ENCODE assay signal across 1 cellular context in the genomic region with DNA sequence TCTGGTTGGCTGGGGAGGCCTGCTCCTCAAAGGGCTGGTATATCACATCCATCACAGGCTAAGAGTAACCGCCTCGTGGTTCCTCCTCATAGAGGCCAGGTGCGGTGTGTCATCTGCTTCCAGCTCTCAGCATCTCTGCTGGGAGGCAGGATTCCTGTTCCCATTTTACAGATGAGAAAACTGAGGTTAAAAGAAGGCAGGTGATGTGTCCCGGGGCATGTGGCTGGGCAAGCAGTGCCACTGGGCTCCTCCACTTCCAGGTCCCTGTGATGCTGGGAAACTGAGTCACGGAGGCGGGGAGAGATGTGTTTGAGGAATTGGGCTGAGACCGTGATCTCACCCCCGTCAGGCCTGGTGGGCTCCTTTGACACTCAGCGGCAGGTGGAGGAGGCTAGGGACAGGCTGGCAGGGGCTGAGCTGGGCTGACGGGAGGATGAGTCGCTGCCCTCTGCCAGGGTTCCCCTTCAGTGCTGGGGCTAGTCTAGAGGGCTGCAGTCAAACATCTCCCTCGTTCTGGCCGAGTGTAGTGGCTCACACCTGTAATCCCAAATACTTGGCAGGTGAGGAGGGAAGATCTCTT.
TF ChIP-seq lines count a peak whose summit lies in the region.

No MANE protein-coding gene starts in this region.

TF ChIP-seq in HEK293, 187 proteins besides CTCF, POLR2A, EP300 and RAD21 (continued from another document):
- TF ChIP-seq, protein P1, sequence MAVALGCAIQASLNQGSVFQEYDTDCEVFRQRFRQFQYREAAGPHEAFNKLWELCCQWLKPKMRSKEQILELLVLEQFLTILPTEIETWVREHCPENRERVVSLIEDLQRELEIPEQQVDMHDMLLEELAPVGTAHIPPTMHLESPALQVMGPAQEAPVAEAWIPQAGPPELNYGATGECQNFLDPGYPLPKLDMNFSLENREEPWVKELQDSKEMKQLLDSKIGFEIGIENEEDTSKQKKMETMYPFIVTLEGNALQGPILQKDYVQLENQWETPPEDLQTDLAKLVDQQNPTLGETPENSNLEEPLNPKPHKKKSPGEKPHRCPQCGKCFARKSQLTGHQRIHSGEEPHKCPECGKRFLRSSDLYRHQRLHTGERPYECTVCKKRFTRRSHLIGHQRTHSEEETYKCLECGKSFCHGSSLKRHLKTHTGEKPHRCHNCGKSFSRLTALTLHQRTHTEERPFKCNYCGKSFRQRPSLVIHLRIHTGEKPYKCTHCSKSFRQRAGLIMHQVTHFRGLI (tag by site-specific recombination; IDR thresholded peaks at IDR 0.05): no peak
- 0 out of 2 replicates have a peak, but pooled peaks have one; percentile 26 for TF ChIP-seq ZNF24 (tag by site-specific recombination; IDR thresholded peaks at IDR 0.05)
TF ChIP-seq in HEK293: peak in this region for 1.
